Comparison of ENCODE assay signal across 25 cellular contexts in the genomic region with DNA sequence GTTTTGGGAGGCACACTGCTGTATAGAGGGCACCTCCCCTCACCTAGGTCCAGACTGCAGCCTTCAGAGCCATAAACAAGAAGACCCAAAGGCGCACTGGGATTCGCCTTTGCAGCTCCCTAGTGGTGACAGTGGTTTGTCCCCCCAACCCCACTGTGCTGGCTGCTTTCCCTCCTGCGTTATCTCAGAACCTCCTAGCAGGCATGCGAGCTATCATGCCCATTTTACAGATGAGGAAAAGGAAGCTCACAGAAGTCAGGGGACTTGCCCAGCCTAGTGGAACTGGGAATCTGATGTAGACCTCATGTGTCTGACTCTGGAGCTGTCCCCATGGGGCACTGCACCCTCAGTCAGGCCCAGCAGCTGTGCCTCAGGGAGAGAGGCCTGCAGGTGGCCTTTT.
A peak's percentile ranks its signal among the peaks of the same experiment; 100 is the strongest.
DNase-seq lines count a peak whose midpoint lies in the region; ATAC-seq and TF ChIP-seq lines count a peak whose summit lies in the region.
"Had no signal": no experiment of that assay in that cellular context is flagged by ENCODE, and none has a peak within 500 bp of the region (broad histone marks: within the 10 kb centered on the region; RNA-seq: fewer than 3 reads in every experiment).

No MANE protein-coding gene starts in this region.

- no peak overlapping the region for H4K8ac ChIP-seq in neuronal stem cell (ENCODE audit: low read depth, low read length)

- H3K27me3 ChIP-seq in left lung (no peaks in the 10 kb centered on the region), neuronal stem cell (ENCODE audit: control insufficient read depth in 3 of 3, insufficient read depth in 3 of 3, low read depth in 1 of 3, low read length in 3 of 3) (no peaks in the 10 kb centered on the region)
- H3K27me3 ChIP-seq: BLaER1 treated with 17β-estradiol and CSF1 and Interleukin-3, amounts not matched to agents 10 nM and 100 nM had no signal

- H3K23ac ChIP-seq in neuronal stem cell (ENCODE audit: low read depth, low read length, poor library complexity): no peak overlapping the region

- H2AFZ ChIP-seq in neuronal stem cell (ENCODE audit: low read length): no peak overlapping the region

- CTCF ChIA-PET in HEK293T (lab: Yijun Ruan, JAX): no interaction called here

- no peaks in the 10 kb centered on the region for H3K79me1 ChIP-seq in neuronal stem cell (ENCODE audit: low read depth, low read length)

- H2BK120ac ChIP-seq in neuronal stem cell (ENCODE audit: low read depth, low read length): no peak overlapping the region

- peaks cover 73% of the 10 kb centered on the region for H3K4me1 Mint-ChIP-seq in T-helper 2 cell treated with Interferon-gamma antibody and Interleukin-4, amounts not matched to agents 5 μg/mL and 100 μg/mL, for 36 hours (ENCODE audit: low read depth)

- peaks cover 54% of the 10 kb centered on the region for H3K36me3 Mint-ChIP-seq in T-helper 2 cell treated with Interferon-gamma antibody and Interleukin-4, amounts not matched to agents 5 μg/mL and 100 μg/mL, for 36 hours (ENCODE audit: low read depth)

- H3K27me3 Mint-ChIP-seq in T-helper 2 cell treated with Interferon-gamma antibody and Interleukin-4, amounts not matched to agents 5 μg/mL and 100 μg/mL, for 36 hours (ENCODE audit: low read depth): no peaks in the 10 kb centered on the region
- H3K27me3 Mint-ChIP-seq: CD4-positive, alpha-beta memory T cell had no signal

- H3K27ac Mint-ChIP-seq in T-helper 2 cell treated with Interferon-gamma antibody and Interleukin-4, amounts not matched to agents 5 μg/mL and 100 μg/mL, for 36 hours: peak overlapping the region; percentile 71
- H3K27ac Mint-ChIP-seq: CD4-positive, alpha-beta memory T cell had no signal

- H2AK5ac ChIP-seq in neuronal stem cell (ENCODE audit: low read depth, low read length): no peak overlapping the region

- no peaks in the 10 kb centered on the region for H3K9me3 Mint-ChIP-seq in T-helper 2 cell treated with Interferon-gamma antibody and Interleukin-4, amounts not matched to agents 5 μg/mL and 100 μg/mL, for 36 hours
- H3K9me3 Mint-ChIP-seq: CD4-positive, alpha-beta memory T cell had no signal

- no peak for DNase-seq in T-helper 2 cell treated with Interferon-gamma antibody and Interleukin-4, amounts not matched to agents 5 μg/mL and 100 μg/mL, for 36 hours (ENCODE audit: low spot score)
- DNase-seq in T-helper 2 cell: no peak
- DNase-seq in left lung: no peak
- no peak for DNase-seq in neuronal stem cell (ENCODE audit: low spot score)
- DNase-seq in NCI-H2227 (lab: John Stamatoyannopoulos, UW; ENCODE audit: unreplicated experiment): no peak
- no peak for DNase-seq in HEK293T (ENCODE audit: extremely low spot score)
- DNase-seq: ACHN; Caco-2; CD4-positive, alpha-beta memory T cell; DMS 273 treated with DMSO at 0.1 percent for 48 hours; DMS79 treated with DMSO at 0.1 percent for 48 hours; KBM-7; NCI-H1105 treated with DMSO at 0.1 percent for 48 hours; NCI-H2029 treated with DMSO at 0.1 percent for 48 hours; NCI-H345; NCI-H524; NCI-H774; NK-92 treated with Interleukin-12 subunit alpha and Interleukin-12 subunit beta, amount 100 ng/mL, for 24 hours; SIG-M5 had no signal

- peak overlapping the region; percentile 3 for H3K18ac ChIP-seq in neuronal stem cell (ENCODE audit: low read length)

- no peak overlapping the region for H2BK12ac ChIP-seq in neuronal stem cell (ENCODE audit: low read length)

- peak overlapping the region; percentile 61 to 77 for H3K27ac ChIP-seq in left lung
- H3K27ac ChIP-seq in neuronal stem cell (replicated peaks; ENCODE audit: low read length): no peak overlapping the region
- H3K27ac ChIP-seq: 22Rv1; BLaER1 treated with 17β-estradiol and CSF1 and Interleukin-3, amounts not matched to agents 10 nM and 100 nM; RWPE1 had no signal

- H2BK15ac ChIP-seq in neuronal stem cell (ENCODE audit: low read length): no peak overlapping the region

- no peak overlapping the region for H3K4ac ChIP-seq in neuronal stem cell (ENCODE audit: low read length)

- no peak for ATAC-seq in left lung
- ATAC-seq in HG03139 (IDR thresholded peaks at IDR 0.05; ENCODE audit: unreplicated experiment): no peak
- no peak for ATAC-seq in HG03457 (IDR thresholded peaks at IDR 0.05; ENCODE audit: unreplicated experiment)
- ATAC-seq: SK-N-SH treated with all-trans-retinoic acid at 6 μM for 48 hours had no signal

- no peak overlapping the region for H2BK5ac ChIP-seq in neuronal stem cell (ENCODE audit: low read length)

- H3K4me3 Mint-ChIP-seq in T-helper 2 cell treated with Interferon-gamma antibody and Interleukin-4, amounts not matched to agents 5 μg/mL and 100 μg/mL, for 36 hours: no peak overlapping the region
- H3K4me3 Mint-ChIP-seq: CD4-positive, alpha-beta memory T cell had no signal

- H3K36me3 ChIP-seq in left lung (peaks cover 0 to 72% of the 10 kb centered on the region in 2 donors), neuronal stem cell (replicated peaks in 1 of 2; ENCODE audit: control insufficient read depth in 2 of 2, insufficient read depth in 2 of 2, low read length in 2 of 2) (peaks cover 3 to 31% of the 10 kb centered on the region in 2 donors)

- H3K4me3 ChIP-seq in left lung (no peak overlapping the region), neuronal stem cell (ENCODE audit: low read length in 2 of 2) (no peak overlapping the region)
- H3K4me3 ChIP-seq: BLaER1 treated with 17β-estradiol and CSF1 and Interleukin-3, amounts not matched to agents 10 nM and 100 nM had no signal

- H4K91ac ChIP-seq in neuronal stem cell (ENCODE audit: low read depth, low read length, poor library complexity): no peak overlapping the region

- H3K4me1 ChIP-seq in left lung (peaks cover 0 to 4% of the 10 kb centered on the region in 2 donors), neuronal stem cell (ENCODE audit: control insufficient read depth in 2 of 2, insufficient read depth in 1 of 2, low read depth in 1 of 2, low read length in 2 of 2) (peaks cover 5 to 10% of the 10 kb centered on the region in 2 donors)

- H3K9me3 ChIP-seq in left lung (no peaks in the 10 kb centered on the region), neuronal stem cell (replicated peaks in 1 of 2; ENCODE audit: control insufficient read depth in 2 of 2, insufficient read depth in 1 of 2, low read depth in 1 of 2, low read length in 2 of 2) (no peaks in the 10 kb centered on the region)
- H3K9me3 ChIP-seq: BLaER1 treated with 17β-estradiol and CSF1 and Interleukin-3, amounts not matched to agents 10 nM and 100 nM; Caco-2 had no signal

- H3K9ac ChIP-seq in neuronal stem cell (ENCODE audit: low read depth, low read length, poor library complexity): no peak overlapping the region
- H3K9ac ChIP-seq: BLaER1 treated with 17β-estradiol and CSF1 and Interleukin-3, amounts not matched to agents 10 nM and 100 nM had no signal

- POLR2A ChIA-PET in HEK293T (lab: Yijun Ruan, JAX): no interaction called here

- H3K14ac ChIP-seq in neuronal stem cell (ENCODE audit: low read length): no peak overlapping the region

- no peak overlapping the region for H3K4me2 ChIP-seq in neuronal stem cell (ENCODE audit: insufficient read depth, low read length, poor library complexity, severe bottlenecking)
- H3K4me2 ChIP-seq: BLaER1 treated with 17β-estradiol and CSF1 and Interleukin-3, amounts not matched to agents 10 nM and 100 nM had no signal

- intact Hi-C loops in left lung (cut with DNase I): no loop called here

- WGBS in neuronal stem cell (ENCODE audit: extremely low coverage in 2 of 2, insufficient read length in 2 of 2, insufficient replicate concordance in 1 of 2), 2 donors: no CpG with 5 or more reads among the region's 4 CpGs

- no peak for TF ChIP-seq CTCF in left lung (IDR thresholded peaks at IDR 0.05)

TF ChIP-seq in HEK293T, 16 proteins besides CTCF, POLR2A, EP300 and RAD21:
- TF ChIP-seq TARDBP (IDR thresholded peaks at IDR 0.05) (no peak), ELF4 (IDR thresholded peaks at IDR 0.05) (no peak), SUZ12 (IDR thresholded peaks at IDR 0.05) (no peak), LEF1 (IDR thresholded peaks at IDR 0.05; ENCODE audit: borderline replicate concordance) (no peak), ARNT (IDR thresholded peaks at IDR 0.05) (no peak), BHLHE40 (IDR thresholded peaks at IDR 0.05; ENCODE audit: borderline replicate concordance) (no peak), PKNOX1 (IDR thresholded peaks at IDR 0.05) (no peak), FOXA1 (IDR thresholded peaks at IDR 0.05) (no peak), FOXM1 (IDR thresholded peaks at IDR 0.05; ENCODE audit: borderline replicate concordance) (no peak), FOXK2 (IDR thresholded peaks at IDR 0.05) (no peak), HDGF (IDR thresholded peaks at IDR 0.05; ENCODE audit: borderline replicate concordance) (no peak), SP1 (IDR thresholded peaks at IDR 0.05) (no peak), L3MBTL2 (conservative IDR thresholded peaks at IDR 0.05) (no peak), ZNF384 (IDR thresholded peaks at IDR 0.05) (no peak), NFRKB (IDR thresholded peaks at IDR 0.05) (no peak), CTBP1 (IDR thresholded peaks at IDR 0.05; ENCODE audit: borderline replicate concordance) (no peak)
